ENCODE assay signal across 21 cellular contexts in genomic region chr3:38608086-38608775, GRCh38. TPM values are rescaled to one million over a fixed set of nuclear protein-coding genes. Genes with fewer than 3 reads are reported as not detected.
DNase-seq lines count a peak whose midpoint lies in the region; ATAC-seq and TF ChIP-seq lines count a peak whose summit lies in the region.
"Had no signal": no experiment of that assay in that cellular context is flagged by ENCODE, and none has a peak within 500 bp of the region (broad histone marks: within the 10 kb centered on the region; RNA-seq: fewer than 3 reads in every experiment).

No MANE protein-coding gene starts in this region.

- H3K79me1 ChIP-seq in neuronal stem cell (ENCODE audit: low read depth, low read length), result no peaks in the 10 kb centered on the region

- H3F3A ChIP-seq in MM.1S (ENCODE audit: insufficient read depth, low read length), result no peaks in the 10 kb centered on the region

- H3K79me2 ChIP-seq in MM.1S (ENCODE audit: low read length), result no peaks in the 10 kb centered on the region

- no CpG with 5 or more reads among the region's 13 CpGs for WGBS in neuronal stem cell (ENCODE audit: extremely low coverage in 2 of 2, insufficient read length in 2 of 2, insufficient replicate concordance in 1 of 2), 2 donors

- no peaks in the 10 kb centered on the region for H3K9me2 ChIP-seq in MM.1S (replicated peaks; ENCODE audit: insufficient read depth, low read length)

- H4K91ac ChIP-seq in neuronal stem cell (ENCODE audit: low read depth, low read length, poor library complexity), result no peak overlapping the region

- H3K27ac ChIP-seq in neuronal stem cell (replicated peaks; ENCODE audit: low read length) (no peak overlapping the region), upper lobe of right lung (no peak overlapping the region), MM.1S (ENCODE audit: low read length) (no peak overlapping the region)
- H3K27ac ChIP-seq: 22Rv1, GM23248 had no signal

- H4K8ac ChIP-seq in neuronal stem cell (ENCODE audit: low read depth, low read length), result no peak overlapping the region

- H2BK12ac ChIP-seq in neuronal stem cell (ENCODE audit: low read length), result no peak overlapping the region

- no peaks in the 10 kb centered on the region for H3K9me3 ChIP-seq in neuronal stem cell (replicated peaks in 1 of 2; ENCODE audit: control insufficient read depth in 2 of 2, insufficient read depth in 1 of 2, low read depth in 1 of 2, low read length in 2 of 2)
- no peaks in the 10 kb centered on the region for H3K9me3 ChIP-seq in upper lobe of right lung
- no peaks in the 10 kb centered on the region for H3K9me3 ChIP-seq in MM.1S (replicated peaks; ENCODE audit: insufficient read depth, low read length)

- H3K18ac ChIP-seq in neuronal stem cell (ENCODE audit: low read length), result no peak overlapping the region

- H3K4me2 ChIP-seq in neuronal stem cell (ENCODE audit: insufficient read depth, low read length, poor library complexity, severe bottlenecking) (no peak overlapping the region), MM.1S (ENCODE audit: low read depth, low read length) (no peak overlapping the region)

- TF ChIP-seq CTCF in chondrocyte (IDR thresholded peaks at IDR 0.05), result no peak
- TF ChIP-seq CTCF in upper lobe of right lung (IDR thresholded peaks at IDR 0.05), result no peak
- TF ChIP-seq CTCF in MM.1S (IDR thresholded peaks at IDR 0.05; ENCODE audit: low read length), result no peak

- H3K9ac ChIP-seq in neuronal stem cell (ENCODE audit: low read depth, low read length, poor library complexity), result no peak overlapping the region
- H3K9ac ChIP-seq in MM.1S (ENCODE audit: low read length), result no peak overlapping the region
- H3K9ac ChIP-seq: GM23248 had no signal

- H3K4me3 ChIP-seq in neuronal stem cell (ENCODE audit: low read length in 2 of 2), result no peak overlapping the region
- H3K4me3 ChIP-seq in upper lobe of right lung, result no peak overlapping the region
- H3K4me3 ChIP-seq in MM.1S (ENCODE audit: low read length), result no peak overlapping the region
- H3K4me3 ChIP-seq: GM23248, K562 had no signal

- H3K27me3 ChIP-seq in neuronal stem cell (ENCODE audit: control insufficient read depth in 3 of 3, insufficient read depth in 3 of 3, low read depth in 1 of 3, low read length in 3 of 3) (peaks cover 0 to 11% (median 0%) of the 10 kb centered on the region in 3 experiments), upper lobe of right lung (no peaks in the 10 kb centered on the region), MM.1S (replicated peaks; ENCODE audit: insufficient read depth, low read length) (no peaks in the 10 kb centered on the region)

- no peak overlapping the region for H2AK5ac ChIP-seq in neuronal stem cell (ENCODE audit: low read depth, low read length)

- H2BK5ac ChIP-seq in neuronal stem cell (ENCODE audit: low read length), result no peak overlapping the region

- H3K36me3 ChIP-seq in neuronal stem cell (replicated peaks in 1 of 2; ENCODE audit: control insufficient read depth in 2 of 2, insufficient read depth in 2 of 2, low read length in 2 of 2), result no peaks in the 10 kb centered on the region
- H3K36me3 ChIP-seq in upper lobe of right lung, result no peaks in the 10 kb centered on the region
- no peaks in the 10 kb centered on the region for H3K36me3 ChIP-seq in MM.1S (replicated peaks; ENCODE audit: insufficient read depth, low read length)

- H3K4me3 Mint-ChIP-seq in chondrocyte (ENCODE audit: unreplicated experiment), result no peak overlapping the region
- H3K4me3 Mint-ChIP-seq: CD4-positive, alpha-beta T cell; H9 had no signal

- H3K23ac ChIP-seq in neuronal stem cell (ENCODE audit: low read depth, low read length, poor library complexity), result peak overlapping the region; percentile 34

- no peak for ATAC-seq in upper lobe of right lung
- ATAC-seq: K562 had no signal

- no peak overlapping the region for H3K27ac Mint-ChIP-seq in chondrocyte (ENCODE audit: unreplicated experiment)
- H3K27ac Mint-ChIP-seq: CD4-positive, alpha-beta T cell had no signal

- DNase-seq in activated effector memory CD4-positive, alpha-beta T cell treated with anti-CD3 and anti-CD28 coated beads, Interleukin-2, amount 50 U/mL, for 16 hours, result peak; percentile 53
- DNase-seq in activated effector memory CD4-positive, alpha-beta T cell treated with Interleukin-2 at 50 U/mL for 16 hours, result no peak
- DNase-seq in chondrocyte (ENCODE audit: low spot score) (peak; percentile 81), neuronal stem cell (ENCODE audit: low spot score) (no peak), upper lobe of right lung (peak; percentile 36), MM.1S (no peak), Ammon's horn (ENCODE audit: low spot score) (no peak)
- DNase-seq: CD4-positive, alpha-beta T cell; COR-L47; GM23248; H9; Kasumi-1; MV-4-11; NCI-H1105; NCI-H1436 treated with DMSO at 0.1 percent for 48 hours; NCI-H187 treated with DMSO at 0.1 percent for 48 hours; NCI-H2171 treated with DMSO at 0.1 percent for 48 hours; NCI-H345; NCI-H510A treated with DMSO at 0.1 percent for 48 hours had no signal

- no peaks in the 10 kb centered on the region for H3K36me3 Mint-ChIP-seq in chondrocyte (ENCODE audit: low read depth)

- no peaks in the 10 kb centered on the region for H3K4me1 Mint-ChIP-seq in chondrocyte (ENCODE audit: low read depth)

- no peak overlapping the region for H2BK120ac ChIP-seq in neuronal stem cell (ENCODE audit: low read depth, low read length)

- no peak overlapping the region for H3K14ac ChIP-seq in neuronal stem cell (ENCODE audit: low read length)

- no peak overlapping the region for H2BK15ac ChIP-seq in neuronal stem cell (ENCODE audit: low read length)

- no peaks in the 10 kb centered on the region for H3K9me3 Mint-ChIP-seq in chondrocyte (ENCODE audit: low read depth)
- H3K9me3 Mint-ChIP-seq: CD4-positive, alpha-beta T cell; H9 had no signal

- H3K4me1 ChIP-seq in neuronal stem cell (ENCODE audit: control insufficient read depth in 2 of 2, insufficient read depth in 1 of 2, low read depth in 1 of 2, low read length in 2 of 2) (peaks cover 3 to 4% of the 10 kb centered on the region in 2 donors), upper lobe of right lung (no peaks in the 10 kb centered on the region), MM.1S (ENCODE audit: low read length) (no peaks in the 10 kb centered on the region)

- H3K27me3 Mint-ChIP-seq in chondrocyte (ENCODE audit: low read depth), result peaks cover 2% of the 10 kb centered on the region
- H3K27me3 Mint-ChIP-seq: CD4-positive, alpha-beta T cell had no signal

- intact Hi-C loops in upper lobe of right lung (cut with DNase I), result no loop called here

- no peak overlapping the region for H2AFZ ChIP-seq in neuronal stem cell (ENCODE audit: low read length)
- no peak overlapping the region for H2AFZ ChIP-seq in MM.1S (ENCODE audit: low read length)
- H2AFZ ChIP-seq: GM23248 had no signal

- no peaks in the 10 kb centered on the region for H4K20me1 ChIP-seq in MM.1S (ENCODE audit: insufficient read depth, low read length)

- no peak overlapping the region for H3K4ac ChIP-seq in neuronal stem cell (ENCODE audit: low read length)

RNA-seq across cellular contexts. Expression of gene SCN5A, which starts 41.3 kb away (rescaled TPM):
- 0.21 to 0.25 TPM (median 0.24 TPM) in 3 replicates for total RNA-seq in chondrocyte
- polyA plus RNA-seq in neuronal stem cell (2013, experiment 1 of 2), result 1.3 TPM
- 1.5 TPM for polyA plus RNA-seq in neuronal stem cell (2013, experiment 2 of 2)
- total RNA-seq in upper lobe of right lung, result 0.58 TPM
- total RNA-seq: GM23248 had no signal
- polyA plus RNA-seq: GM23248 had no signal

Comparison
In these comparisons a context has a peak if more than half of its experiments do, and no peak if none do; other contexts are left out.
1. DNase-seq: peak in activated effector memory CD4-positive, alpha-beta T cell treated with anti-CD3 and anti-CD28 coated beads, Interleukin-2, amount 50 U/mL, for 16 hours (single experiment), chondrocyte (single experiment) and upper lobe of right lung (single experiment); none in activated effector memory CD4-positive, alpha-beta T cell treated with Interleukin-2 at 50 U/mL for 16 hours (single experiment), neuronal stem cell (single experiment), MM.1S (single experiment) and Ammon's horn (single experiment).